In genomic region chr12:28088566-28089277, GRCh38 we compare ENCODE assay signal across 19 cellular contexts.
A peak's percentile ranks its signal among the peaks of the same experiment; 100 is the strongest.
DNase-seq lines count a peak whose midpoint lies in the region; ATAC-seq and TF ChIP-seq lines count a peak whose summit lies in the region.
"Had no signal": no experiment of that assay in that cellular context is flagged by ENCODE, and none has a peak within 500 bp of the region (broad histone marks: within the 10 kb centered on the region; RNA-seq: fewer than 3 reads in every experiment).

No MANE protein-coding gene starts in this region.

- no peak overlapping the region for H3K4me3 ChIP-seq in HCT116 (replicated peaks in 1 of 2; ENCODE audit: low read depth in 1 of 2, low read length in 2 of 2)
- H3K4me3 ChIP-seq in smooth muscle cell, result no peak overlapping the region
- H3K4me3 ChIP-seq in psoas muscle, result no peak overlapping the region
- H3K4me3 ChIP-seq: esophagus muscularis mucosa, heart right ventricle, thyroid gland had no signal

- TF ChIP-seq CTCF in HCT116 (IDR thresholded peaks at IDR 0.05 in 2 of 3, conservative IDR thresholded peaks at IDR 0.05 in 1 of 3; ENCODE audit: borderline replicate concordance in 1 of 3, insufficient read depth in 1 of 3, low read depth in 2 of 3, low read length in 2 of 3) (no peak), smooth muscle cell (IDR thresholded peaks at IDR 0.05; ENCODE audit: borderline replicate concordance, insufficient read depth, poor library complexity, severe bottlenecking) (no peak), psoas muscle (IDR thresholded peaks at IDR 0.05) (no peak)

- intact Hi-C loops in HCT116 (cut with micrococcal nuclease) (no loop called here), psoas muscle (cut with DNase I) (no loop called here)

- WGBS in smooth muscle cell (ENCODE audit: low lambda C conversion rate), result 55% methylated on average over 3 of the region's 3 CpGs
- WGBS in psoas muscle, 3 donors, result 53 to 73% (median 53%) methylated on average over 3 of the region's 3 CpGs

- no peaks in the 10 kb centered on the region for H3K79me2 ChIP-seq in HCT116 (ENCODE audit: insufficient read depth, low read length)
- H3K79me2 ChIP-seq in smooth muscle cell (ENCODE audit: low read depth), result no peaks in the 10 kb centered on the region

- POLR2A ChIA-PET in HCT116 (lab: Charles Lee), result no interaction called here

- peaks cover 3% of the 10 kb centered on the region for H3F3A ChIP-seq in smooth muscle cell (ENCODE audit: low read depth)

- H3K9ac ChIP-seq in HCT116 (ENCODE audit: low read length) (no peak overlapping the region), smooth muscle cell (ENCODE audit: low read depth) (no peak overlapping the region)

- CTCF ChIA-PET in HCT116 (lab: Charles Lee), result no interaction called here

- no peak overlapping the region for H3K27ac ChIP-seq in HCT116 (ENCODE audit: low read depth, low read length)
- peak overlapping the region; percentile 55 for H3K27ac ChIP-seq in epithelial cell of prostate
- H3K27ac ChIP-seq in smooth muscle cell (ENCODE audit: low read depth), result peak overlapping the region; percentile 54
- H3K27ac ChIP-seq in psoas muscle, result no peak overlapping the region
- H3K27ac ChIP-seq: esophagus muscularis mucosa, heart right ventricle, thyroid gland had no signal

- RAD21 ChIA-PET in HCT116 (lab: Charles Lee; ENCODE audit: low non-redundant PET in 1 of 2, low total read pairs in 2 of 2, uncharacterized antibody in 2 of 2, unreplicated experiment in 2 of 2), result no interaction called here

- H3K36me3 ChIP-seq in HCT116 (ENCODE audit: control insufficient read depth in 1 of 2, insufficient read depth in 2 of 2, low read length in 2 of 2), result no peaks in the 10 kb centered on the region
- H3K36me3 ChIP-seq in smooth muscle cell (ENCODE audit: low read depth), result no peaks in the 10 kb centered on the region
- H3K36me3 ChIP-seq in psoas muscle (ENCODE audit: insufficient read depth in 1 of 2, low read depth in 1 of 2), result no peaks in the 10 kb centered on the region
- H3K36me3 ChIP-seq: esophagus muscularis mucosa, heart right ventricle, thyroid gland had no signal

- TF ChIP-seq POLR2A in HCT116 (IDR thresholded peaks at IDR 0.05; ENCODE audit: borderline replicate concordance, extremely low read depth, insufficient read depth, insufficient read length), result no peak

- no peak for TF ChIP-seq RAD21 in HCT116 (IDR thresholded peaks at IDR 0.05; ENCODE audit: low read depth)

- H3K4me2 ChIP-seq in HCT116 (ENCODE audit: low read length) (peak overlapping the region; percentile 46; the same call in 1 of the 2 replicates), smooth muscle cell (peak overlapping the region; percentile 74)

- H3K9me3 ChIP-seq in HCT116 (ENCODE audit: control insufficient read depth in 1 of 2, insufficient read depth in 1 of 2, low read depth in 1 of 2, low read length in 2 of 2), result no peaks in the 10 kb centered on the region
- no peaks in the 10 kb centered on the region for H3K9me3 ChIP-seq in smooth muscle cell (replicated peaks; ENCODE audit: low read depth)
- H3K9me3 ChIP-seq in psoas muscle, result no peaks in the 10 kb centered on the region
- H3K9me3 ChIP-seq: esophagus muscularis mucosa, heart right ventricle, thyroid gland had no signal

- H3K27me3 ChIP-seq in HCT116 (ENCODE audit: insufficient read depth, low read length), result no peaks in the 10 kb centered on the region
- no peaks in the 10 kb centered on the region for H3K27me3 ChIP-seq in smooth muscle cell (ENCODE audit: low read depth)
- H3K27me3 ChIP-seq in psoas muscle (ENCODE audit: insufficient read depth in 3 of 3, low read length in 2 of 3), result peaks cover 0 to 1% (median 0%) of the 10 kb centered on the region in 3 donors
- H3K27me3 ChIP-seq: esophagus muscularis mucosa, thyroid gland had no signal

- H4K20me1 ChIP-seq in HCT116 (ENCODE audit: insufficient read depth), result no peaks in the 10 kb centered on the region
- H4K20me1 ChIP-seq in smooth muscle cell (ENCODE audit: low read depth), result no peaks in the 10 kb centered on the region

- H3K4me1 ChIP-seq in HCT116 (ENCODE audit: control insufficient read depth in 1 of 2, insufficient read depth in 2 of 2, low read length in 2 of 2), result peaks cover 13 to 20% of the 10 kb centered on the region in 2 experiments
- peaks cover 15% of the 10 kb centered on the region for H3K4me1 ChIP-seq in smooth muscle cell (ENCODE audit: low read depth)
- H3K4me1 ChIP-seq in psoas muscle, result no peaks in the 10 kb centered on the region
- H3K4me1 ChIP-seq: thyroid gland had no signal

- DNase-seq in HCT116 (ENCODE audit: low read depth, low spot score) (no peak), epithelial cell of prostate (ENCODE audit: low read depth, low spot score) (no peak), smooth muscle cell (lab: John Stamatoyannopoulos, UW; ENCODE audit: unreplicated experiment) (no peak), psoas muscle (no peak), NCI-H1105 treated with DMSO at 0.1 percent for 48 hours (lab: John Stamatoyannopoulos, UW) (no peak)
- DNase-seq: activated naive CD4-positive, alpha-beta T cell treated with Interleukin-2 at 50 U/mL for 16 hours; CD4-positive, alpha-beta T cell; cortex of kidney; kidney; MV-4-11; NCI-H2081 treated with DMSO at 0.1 percent for 48 hours; NCI-H526 treated with DMSO at 0.1 percent for 48 hours; thyroid gland had no signal

- H2AFZ ChIP-seq in HCT116 (ENCODE audit: low read depth, low read length, poor library complexity, severe bottlenecking) (peak overlapping the region; percentile 71), smooth muscle cell (ENCODE audit: low read depth) (no peak overlapping the region)

- BruUV-seq in HCT116 (replicated peaks; lab: Mats Ljungman, UMichigan), result no TSS peak

- ATAC-seq in HCT116 (no peak), SK-N-SH treated with all-trans-retinoic acid at 6 μM for 48 hours (peak; percentile 37; the same call in 2 of the 3 replicates), psoas muscle (no peak), HG03342 (IDR thresholded peaks at IDR 0.05; ENCODE audit: unreplicated experiment) (no peak)
- ATAC-seq: HepG2; stimulated activated memory B cell treated with anti-CD40 and anti-IgM and Interleukin-4, amounts not matched to agents 10 μg/mL and 1 μg/mL and 100 μg/mL, for 72 hours had no signal

- H3K9me2 ChIP-seq in HCT116 (ENCODE audit: insufficient read depth), result no peaks in the 10 kb centered on the region

TF ChIP-seq in HCT116, 20 proteins besides CTCF, POLR2A, EP300 and RAD21:
- TF ChIP-seq CEBPB (IDR thresholded peaks at IDR 0.05; ENCODE audit: low read depth) (no peak), CBX3 (IDR thresholded peaks at IDR 0.05; ENCODE audit: low read depth) (no peak), FOSL1 (IDR thresholded peaks at IDR 0.05; ENCODE audit: low read depth) (no peak), SRF (IDR thresholded peaks at IDR 0.05; ENCODE audit: low read depth) (no peak), ZNF274 (IDR thresholded peaks at IDR 0.05; ENCODE audit: low read depth, low read length) (no peak), EGR1 (IDR thresholded peaks at IDR 0.05; ENCODE audit: low read depth) (no peak)

TF ChIP-seq in SK-N-SH treated with all-trans-retinoic acid at 6 μM for 48 hours, 23 proteins besides CTCF, POLR2A, EP300 and RAD21:
- TF ChIP-seq ZNF70 (CRISPR knock-in tag; IDR thresholded peaks at IDR 0.05), result no peak
- TF ChIP-seq ZNF8 (CRISPR knock-in tag; IDR thresholded peaks at IDR 0.05), result no peak

Comparison
In these comparisons a context has a peak if more than half of its experiments do, and no peak if none do; other contexts are left out.
1. H3K27ac ChIP-seq: peak in epithelial cell of prostate (single experiment) and smooth muscle cell (single experiment); none in HCT116 (single experiment) and psoas muscle (single experiment).